In the genomic region with DNA sequence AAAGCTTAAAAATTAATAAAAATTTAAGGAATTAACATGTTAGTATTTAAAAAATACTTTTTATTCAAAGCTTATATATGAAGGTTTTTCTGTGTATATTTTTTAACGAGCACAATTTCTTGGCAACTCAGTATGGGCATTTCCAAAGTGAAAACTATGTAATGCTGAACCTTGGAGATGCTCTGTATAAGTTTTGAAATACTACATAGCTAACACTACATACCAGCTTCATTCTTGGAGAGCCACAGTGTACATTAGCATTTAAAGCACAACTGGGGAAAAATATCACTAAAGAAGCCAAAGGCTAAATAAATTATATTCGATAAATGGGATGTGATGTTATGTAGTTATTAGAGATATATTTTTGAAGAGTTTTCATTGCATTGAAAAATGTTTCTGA, we compare ENCODE assay signal across 30 cellular contexts.
"Had no signal": no experiment of that assay in that cellular context is flagged by ENCODE, and none has a peak within 500 bp of the region (broad histone marks: within the 10 kb centered on the region; RNA-seq: fewer than 3 reads in every experiment).

No MANE protein-coding gene starts in this region.

- H3K4me1 ChIP-seq: adrenal gland, ascending aorta, body of pancreas, breast epithelium had no signal

- H3K9me3 ChIP-seq: adrenal gland, ascending aorta, body of pancreas, breast epithelium had no signal

- H3K4me3 ChIP-seq: adrenal gland, ascending aorta, body of pancreas, breast epithelium, cardiac muscle cell had no signal

- DNase-seq: activated effector memory CD4-positive, alpha-beta T cell treated with anti-CD3 and anti-CD28 coated beads, Interleukin-2, amount 50 U/mL, for 16 hours; activated effector memory CD4-positive, alpha-beta T cell treated with Interleukin-2 at 50 U/mL for 16 hours; activated gamma-delta T cell; activated gamma-delta T cell treated with Interleukin-2 at 50 U/mL for 16 hours; activated naive CD4-positive, alpha-beta T cell; activated naive CD4-positive, alpha-beta T cell treated with anti-CD3 and anti-CD28 coated beads for 36 hours; activated naive CD4-positive, alpha-beta T cell treated with anti-CD3 and anti-CD28 coated beads, Interleukin-2, amount 10 ng/mL, durations not matched to agents 7 days and 5 days; activated naive CD4-positive, alpha-beta T cell treated with anti-CD3 and anti-CD28 coated beads, Interleukin-2, amount 50 U/mL, for 16 hours; activated naive CD4-positive, alpha-beta T cell treated with Interleukin-2 at 50 U/mL for 16 hours; activated naive CD8-positive, alpha-beta T cell treated with anti-CD3 and anti-CD28 coated beads for 36 hours; activated naive CD8-positive, alpha-beta T cell treated with anti-CD3 and anti-CD28 coated beads, Interleukin-2, amount 10 ng/mL, durations not matched to agents 7 days and 5 days; activated naive CD8-positive, alpha-beta T cell treated with anti-CD3 and anti-CD28 coated beads, Interleukin-2, amount 50 U/mL, for 24 hours; activated T-cell treated with anti-CD3 and anti-CD28 coated beads, Interleukin-2, amount 50 U/mL, for 1 hour; activated T-cell treated with anti-CD3 and anti-CD28 coated beads, Interleukin-2, amount 50 U/mL, for 24 hours; activated T-cell treated with anti-CD3 and anti-CD28 coated beads, Interleukin-2, amount 50 U/mL, for 4 hours; activated T-cell treated with anti-CD3 and anti-CD28 coated beads, Interleukin-2, amount 50 U/mL, for 48 hours; activated T-cell treated with anti-CD3 and anti-CD28 coated beads, Interleukin-2, amount 50 U/mL, for 72 hours; adrenal gland; amniotic stem cell; amygdala; anterior cingulate cortex; aorta; body of pancreas; brain microvascular endothelial cell; caudate nucleus; central memory CD4-positive, alpha-beta T cell; cerebellar nuclear complex had no signal

- H3K36me3 ChIP-seq: adrenal gland, ascending aorta, brain microvascular endothelial cell, breast epithelium, cardiac muscle cell had no signal

- H3K27me3 ChIP-seq: adrenal gland, ascending aorta, body of pancreas, brain microvascular endothelial cell, breast epithelium, cardiac muscle cell had no signal
